In the genomic region with DNA sequence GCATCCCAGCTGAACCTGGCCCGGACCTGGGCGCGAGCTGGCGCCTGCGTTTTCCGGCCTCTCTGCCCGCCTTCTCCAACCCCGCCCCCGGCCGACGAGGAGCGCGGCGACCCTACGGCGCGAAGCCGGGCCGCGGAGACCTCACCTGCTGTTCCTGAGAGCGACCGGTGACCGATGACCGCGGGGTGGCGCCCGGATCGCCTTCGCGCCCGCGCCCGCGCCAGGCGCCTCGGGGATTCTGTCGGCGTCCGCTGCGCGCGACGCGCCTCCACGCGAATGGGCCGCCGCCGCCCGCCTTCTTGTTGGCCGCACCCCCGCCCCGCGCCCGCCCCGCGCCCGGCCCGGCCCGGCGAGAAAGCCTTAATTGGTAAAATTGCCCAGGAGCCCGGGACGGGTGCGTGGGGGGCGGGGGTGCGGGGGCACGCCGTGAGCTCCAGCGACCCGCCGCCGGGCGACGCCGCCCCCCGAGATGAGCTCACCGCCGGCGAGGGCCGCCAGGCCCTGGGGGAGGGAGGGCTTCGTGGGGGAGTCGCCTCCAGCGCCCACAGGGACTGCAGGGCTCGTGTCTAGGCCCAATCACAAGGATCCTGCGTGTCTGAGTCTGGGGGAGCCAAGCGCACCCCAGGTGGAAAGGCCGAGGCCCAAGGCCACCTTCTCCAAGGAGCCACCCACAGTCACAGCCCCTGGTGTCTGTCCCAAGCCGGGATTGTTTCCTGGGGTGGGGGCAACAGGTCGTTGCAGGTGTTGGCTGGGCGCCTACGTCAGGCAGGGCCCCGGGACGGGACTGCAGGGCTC, we compare ENCODE assay signal across 8 cellular contexts. TPM values are rescaled to one million over a fixed set of nuclear protein-coding genes. Genes with fewer than 3 reads are reported as not detected.
DNase-seq lines count a peak whose midpoint lies in the region; ATAC-seq, FAIRE-seq and TF ChIP-seq lines count a peak whose summit lies in the region.

A gene with protein sequence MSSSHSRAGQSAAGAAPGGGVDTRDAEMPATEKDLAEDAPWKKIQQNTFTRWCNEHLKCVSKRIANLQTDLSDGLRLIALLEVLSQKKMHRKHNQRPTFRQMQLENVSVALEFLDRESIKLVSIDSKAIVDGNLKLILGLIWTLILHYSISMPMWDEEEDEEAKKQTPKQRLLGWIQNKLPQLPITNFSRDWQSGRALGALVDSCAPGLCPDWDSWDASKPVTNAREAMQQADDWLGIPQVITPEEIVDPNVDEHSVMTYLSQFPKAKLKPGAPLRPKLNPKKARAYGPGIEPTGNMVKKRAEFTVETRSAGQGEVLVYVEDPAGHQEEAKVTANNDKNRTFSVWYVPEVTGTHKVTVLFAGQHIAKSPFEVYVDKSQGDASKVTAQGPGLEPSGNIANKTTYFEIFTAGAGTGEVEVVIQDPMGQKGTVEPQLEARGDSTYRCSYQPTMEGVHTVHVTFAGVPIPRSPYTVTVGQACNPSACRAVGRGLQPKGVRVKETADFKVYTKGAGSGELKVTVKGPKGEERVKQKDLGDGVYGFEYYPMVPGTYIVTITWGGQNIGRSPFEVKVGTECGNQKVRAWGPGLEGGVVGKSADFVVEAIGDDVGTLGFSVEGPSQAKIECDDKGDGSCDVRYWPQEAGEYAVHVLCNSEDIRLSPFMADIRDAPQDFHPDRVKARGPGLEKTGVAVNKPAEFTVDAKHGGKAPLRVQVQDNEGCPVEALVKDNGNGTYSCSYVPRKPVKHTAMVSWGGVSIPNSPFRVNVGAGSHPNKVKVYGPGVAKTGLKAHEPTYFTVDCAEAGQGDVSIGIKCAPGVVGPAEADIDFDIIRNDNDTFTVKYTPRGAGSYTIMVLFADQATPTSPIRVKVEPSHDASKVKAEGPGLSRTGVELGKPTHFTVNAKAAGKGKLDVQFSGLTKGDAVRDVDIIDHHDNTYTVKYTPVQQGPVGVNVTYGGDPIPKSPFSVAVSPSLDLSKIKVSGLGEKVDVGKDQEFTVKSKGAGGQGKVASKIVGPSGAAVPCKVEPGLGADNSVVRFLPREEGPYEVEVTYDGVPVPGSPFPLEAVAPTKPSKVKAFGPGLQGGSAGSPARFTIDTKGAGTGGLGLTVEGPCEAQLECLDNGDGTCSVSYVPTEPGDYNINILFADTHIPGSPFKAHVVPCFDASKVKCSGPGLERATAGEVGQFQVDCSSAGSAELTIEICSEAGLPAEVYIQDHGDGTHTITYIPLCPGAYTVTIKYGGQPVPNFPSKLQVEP (N-terminal part only) (minus strand): TSS at position 274 of the 795 bp plus-strand sequence. CDS start 3,389 bp downstream, outside the sequence.

- ATAC-seq in HG03439 (IDR thresholded peaks at IDR 0.05; ENCODE audit: unreplicated experiment): no peak

- TF ChIP-seq CTCF in tibial artery (IDR thresholded peaks at IDR 0.05): no peak

- H3K27me3 ChIP-seq in effector memory CD4-positive, alpha-beta T cell (replicated peaks; ENCODE audit: control insufficient read depth, insufficient read depth, low read length, poor library complexity, severe bottlenecking): no peaks in the 10 kb centered on the region
- H3K27me3 ChIP-seq in tibial artery: no peaks in the 10 kb centered on the region

- CTCF ChIA-PET in activated CD8-positive, alpha-beta memory T cell treated with anti-CD3 and anti-CD28 coated beads for 36 hours (lab: Charles Lee): interaction anchor here (0.9 to 2.3 kb wide), 5 partner anchors 9 to 167 kb away, joined by 3 to 10 read pairs (median 6); partner anchors contain the start of gene RPL10

- H3K4me3 ChIP-seq in effector memory CD4-positive, alpha-beta T cell (ENCODE audit: insufficient read depth, low read depth, low read length, poor library complexity, severe bottlenecking): peak within 1 kb of the TSS; percentile 22
- H3K4me3 ChIP-seq in mesodermal cell (ENCODE audit: extremely low read depth, insufficient read depth, low read length, poor library complexity, severe bottlenecking) (peak within 1 kb of the TSS; percentile 33), tibial artery (peak within 1 kb of the TSS; percentile 78 to 85)

- WGBS in mesodermal cell (ENCODE audit: insufficient coverage in 2 of 2), 2 experiments: 0 to 17% methylated on average over 8 to 33 of the region's 93 CpGs

- H3K4me1 ChIP-seq in effector memory CD4-positive, alpha-beta T cell (ENCODE audit: control insufficient read depth, insufficient read depth, low read length, poor library complexity, severe bottlenecking): peaks cover 25% of the 10 kb centered on the region
- H3K4me1 ChIP-seq in mesodermal cell (ENCODE audit: control insufficient read depth, insufficient read depth, low read length, poor library complexity, severe bottlenecking) (peaks cover 11% of the 10 kb centered on the region), tibial artery (peaks cover 0 to 23% (median 9%) of the 10 kb centered on the region in 4 donors)

- peak within 1 kb of the TSS; percentile 39 for H3K27ac ChIP-seq in effector memory CD4-positive, alpha-beta T cell (ENCODE audit: insufficient read depth, low read length, poor library complexity, severe bottlenecking)
- no peak within 1 kb of the TSS for H3K27ac ChIP-seq in mesodermal cell (ENCODE audit: low read depth, low read length, severe bottlenecking)
- H3K27ac ChIP-seq in tibial artery: peak within 1 kb of the TSS; percentile 96 to 98

- no peaks in the 10 kb centered on the region for H3K36me3 ChIP-seq in effector memory CD4-positive, alpha-beta T cell (ENCODE audit: control insufficient read depth, insufficient read depth, low read length)
- H3K36me3 ChIP-seq in mesodermal cell (ENCODE audit: control insufficient read depth, insufficient read depth, low read length) (no peaks in the 10 kb centered on the region), tibial artery (peaks cover 12 to 22% (median 14%) of the 10 kb centered on the region in 3 donors)

- no peak for DNase-seq in activated CD8-positive, alpha-beta memory T cell treated with anti-CD3 and anti-CD28 coated beads, Interleukin-2, amount 50 U/mL, for 48 hours
- peak; percentile 42 for DNase-seq in RCC 7860 (ENCODE audit: low spot score)
- DNase-seq in effector memory CD4-positive, alpha-beta T cell: no peak
- peak; percentile 41 to 88 for DNase-seq in tibial artery
- DNase-seq in NCI-H1436 treated with DMSO at 0.1 percent for 48 hours (lab: John Stamatoyannopoulos, UW): no peak

- POLR2A ChIA-PET in activated CD8-positive, alpha-beta memory T cell treated with anti-CD3 and anti-CD28 coated beads for 36 hours (lab: Charles Lee): interaction anchor here (2.4 kb wide), 1 partner anchor 24 kb away, joined by 11 read pairs; the partner anchor contains the start of gene RPL10

- FAIRE-seq in RCC 7860 (lab: Jason Lieb, UNC): no peak

- no peaks in the 10 kb centered on the region for H3K9me3 ChIP-seq in effector memory CD4-positive, alpha-beta T cell (ENCODE audit: control insufficient read depth, low read length)
- no peaks in the 10 kb centered on the region for H3K9me3 ChIP-seq in mesodermal cell (ENCODE audit: control insufficient read depth, low read length)
- no peaks in the 10 kb centered on the region for H3K9me3 ChIP-seq in tibial artery

- intact Hi-C loops in tibial artery (cut with DNase I; ENCODE audit: low total_unique reads): no loop called here

RNA-seq across cellular contexts. Expression of the gene that starts here (rescaled TPM):
- total RNA-seq in activated CD8-positive, alpha-beta memory T cell treated with anti-CD3 and anti-CD28 coated beads for 36 hours: 1,000 to 10,000 TPM; 1,044 to 1,051 TPM
- polyA plus RNA-seq in mesodermal cell (2013, experiment 1 of 2): 684 TPM
- polyA plus RNA-seq in mesodermal cell (2013, experiment 2 of 2): 564 TPM

Comparison
In these comparisons a context has a peak if more than half of its experiments do, and no peak if none do; other contexts are left out.
1. DNase-seq: peak in RCC 7860 (single experiment) and tibial artery (2 of 2); none in activated CD8-positive, alpha-beta memory T cell treated with anti-CD3 and anti-CD28 coated beads, Interleukin-2, amount 50 U/mL, for 48 hours (single experiment), effector memory CD4-positive, alpha-beta T cell (0 of 3) and NCI-H1436 treated with DMSO at 0.1 percent for 48 hours (single experiment).
2. H3K4me3 ChIP-seq: peak in every context shown above with its lines; median percentile 82 in tibial artery; 33 in mesodermal cell; 22 in effector memory CD4-positive, alpha-beta T cell.